Comparison of ENCODE assay signal across 10 cellular contexts in genomic region chr4:8101213-8101781, GRCh38. TPM values are rescaled to one million over a fixed set of nuclear protein-coding genes. Genes with fewer than 3 reads are reported as not detected.
DNase-seq lines count a peak whose midpoint lies in the region; ATAC-seq and TF ChIP-seq lines count a peak whose summit lies in the region.
"Had no signal": no experiment of that assay in that cellular context is flagged by ENCODE, and none has a peak within 500 bp of the region (broad histone marks: within the 10 kb centered on the region; RNA-seq: fewer than 3 reads in every experiment).

No MANE protein-coding gene starts in this region.

- peak; percentile 80 to 83 for ATAC-seq in lower lobe of right lung
- no peak for ATAC-seq in HG02571 (IDR thresholded peaks at IDR 0.05; ENCODE audit: unreplicated experiment)
- ATAC-seq: PC-3 had no signal

- 79% methylated on average over 18 of the region's 18 CpGs for WGBS in thymus

- no peaks in the 10 kb centered on the region for H3K9me3 ChIP-seq in lower lobe of right lung
- H3K9me3 ChIP-seq in thymus (ENCODE audit: control insufficient read depth): no peaks in the 10 kb centered on the region

- intact Hi-C loops in lower lobe of right lung (cut with DNase I): no loop called here

- no peaks in the 10 kb centered on the region for H3K36me3 ChIP-seq in lower lobe of right lung
- H3K36me3 ChIP-seq in thymus (ENCODE audit: control insufficient read depth, insufficient read depth): no peaks in the 10 kb centered on the region

- H3K4me3 ChIP-seq in lower lobe of right lung (no peak overlapping the region), thymus (ENCODE audit: low read length) (no peak overlapping the region)

- H3K27ac ChIP-seq in epithelial cell of prostate (no peak overlapping the region), lower lobe of right lung (no peak overlapping the region), thymus (ENCODE audit: low read depth) (peak overlapping the region; percentile 46)

- no peak for TF ChIP-seq CTCF in lower lobe of right lung (IDR thresholded peaks at IDR 0.05)

- DNase-seq in NCI-H226 (peak; percentile 93), epithelial cell of prostate (ENCODE audit: low read depth, low spot score) (peak; percentile 22), lower lobe of right lung (peak; percentile 72), NCI-H1694 treated with DMSO at 0.1 percent for 48 hours (lab: John Stamatoyannopoulos, UW) (no peak), Kasumi-1 (lab: John Stamatoyannopoulos, UW) (no peak), NCI-H446 (lab: John Stamatoyannopoulos, UW) (no peak)
- DNase-seq: amniotic stem cell, PC-3 had no signal

- H3K27me3 ChIP-seq in lower lobe of right lung (ENCODE audit: low read depth): no peaks in the 10 kb centered on the region
- no peaks in the 10 kb centered on the region for H3K27me3 ChIP-seq in thymus (ENCODE audit: control insufficient read depth, insufficient read depth)

- H3K4me1 ChIP-seq in lower lobe of right lung (peaks cover 9% of the 10 kb centered on the region), thymus (ENCODE audit: control insufficient read depth, insufficient read depth, low read length) (no peaks in the 10 kb centered on the region)

RNA-seq across cellular contexts. Expression of gene ABLIM2, which starts 57.3 kb away (rescaled TPM):
- total RNA-seq in lower lobe of right lung: 5.2 TPM
- polyA plus RNA-seq in thymus: 7.4 TPM

Comparison
In these comparisons a context has a peak if more than half of its experiments do, and no peak if none do; other contexts are left out.
1. DNase-seq: peak in NCI-H226 (single experiment), epithelial cell of prostate (single experiment) and lower lobe of right lung (single experiment); none in NCI-H1694 treated with DMSO at 0.1 percent for 48 hours (single experiment), Kasumi-1 (0 of 2) and NCI-H446 (0 of 2).